18 cellular contexts compared by ENCODE assay signal in genomic region chr2:205765147-205765546, GRCh38.
DNase-seq lines count a peak whose midpoint lies in the region; ATAC-seq, FAIRE-seq and TF ChIP-seq lines count a peak whose summit lies in the region.
"Had no signal": no experiment of that assay in that cellular context is flagged by ENCODE, and none has a peak within 500 bp of the region (broad histone marks: within the 10 kb centered on the region; RNA-seq: fewer than 3 reads in every experiment).

No MANE protein-coding gene starts in this region.

- H3K27ac ChIP-seq in GM23338 (ENCODE audit: low read depth): no peak overlapping the region
- peak overlapping the region; percentile 95 for H3K27ac ChIP-seq in rectal smooth muscle tissue (ENCODE audit: low read depth, low read length)
- H3K27ac ChIP-seq in endodermal cell (ENCODE audit: low read depth, low read length): no peak overlapping the region

- H3K27me3 Mint-ChIP-seq in GM23338 (ENCODE audit: insufficient read depth, low read depth, poor library complexity) (peaks cover 7% of the 10 kb centered on the region), endodermal cell (ENCODE audit: insufficient read depth) (no peaks in the 10 kb centered on the region)

- no peak overlapping the region for H2AFZ ChIP-seq in GM23338

- ATAC-seq in GM23338 (no peak), SK-N-SH treated with all-trans-retinoic acid at 6 μM for 48 hours (no peak)
- ATAC-seq: GM12878 had no signal

- H3K9me3 ChIP-seq in endodermal cell (ENCODE audit: control insufficient read depth, low read length): no peaks in the 10 kb centered on the region
- H3K9me3 ChIP-seq: A549, MG63 had no signal

- H3K4me2 ChIP-seq in GM23338: peak overlapping the region; percentile 56
- H3K4me2 ChIP-seq: A549 had no signal

- DNase-seq in GM23338 (ENCODE audit: low spot score): no peak
- peak; percentile 8 for DNase-seq in fibroblast of peridontal ligament (ENCODE audit: extremely low read depth)
- no peak for DNase-seq in epidermal melanocyte (ENCODE audit: insufficient read length, low spot score)
- DNase-seq in endodermal cell: no peak
- DNase-seq in frontal cortex (ENCODE audit: low spot score in 2 of 2): no peak
- DNase-seq: GDM1, GOT3, Karpas-422, MG63, NCI-H1092 treated with DMSO at 0.1 percent for 48 hours, NCI-H2107, NCI-H345, OCI-M1, SHP77 treated with DMSO at 0.1 percent for 48 hours had no signal

- H3K4me1 ChIP-seq in GM23338 (ENCODE audit: insufficient read depth) (peaks cover 7% of the 10 kb centered on the region), rectal smooth muscle tissue (ENCODE audit: control insufficient read depth, insufficient read depth, low read length) (peaks cover 61% of the 10 kb centered on the region), endodermal cell (ENCODE audit: control insufficient read depth, insufficient read depth, low read length) (peaks cover 8% of the 10 kb centered on the region)

- no peak for FAIRE-seq in frontal cortex (lab: Jason Lieb, UNC)
- FAIRE-seq: A549, GM12878 had no signal

- peaks cover 35% of the 10 kb centered on the region for H3K4me1 Mint-ChIP-seq in GM23338
- peaks cover 17% of the 10 kb centered on the region for H3K4me1 Mint-ChIP-seq in endodermal cell

- no peaks in the 10 kb centered on the region for H4K20me1 ChIP-seq in GM23338 (replicated peaks; ENCODE audit: insufficient read depth)

- no peaks in the 10 kb centered on the region for H3K9me3 Mint-ChIP-seq in GM23338
- H3K9me3 Mint-ChIP-seq in endodermal cell: no peaks in the 10 kb centered on the region

- H3K36me3 Mint-ChIP-seq in GM23338 (ENCODE audit: low read depth): no peaks in the 10 kb centered on the region; the same call in 2 of the 3 replicates
- H3K36me3 Mint-ChIP-seq in endodermal cell (ENCODE audit: low read depth): peaks cover 33% of the 10 kb centered on the region

- 95 to 97% methylated on average over 6 to 8 of the region's 8 CpGs for WGBS in endodermal cell (ENCODE audit: insufficient coverage in 1 of 2, insufficient read length in 1 of 2), 2 experiments

- H3K4me3 ChIP-seq in GM23338 (no peak overlapping the region), rectal smooth muscle tissue (ENCODE audit: low read length) (no peak overlapping the region), endodermal cell (ENCODE audit: low read length) (no peak overlapping the region)
- H3K4me3 ChIP-seq: A549, GM12878, MG63 had no signal

- no peaks in the 10 kb centered on the region for H3K79me2 ChIP-seq in GM23338 (replicated peaks; ENCODE audit: insufficient read depth)

- H3F3A ChIP-seq in GM23338 (replicated peaks; ENCODE audit: low read depth): peaks cover 7% of the 10 kb centered on the region; the same call in 1 of the 2 replicates

- H3K9me2 ChIP-seq in GM23338 (ENCODE audit: insufficient read depth): no peaks in the 10 kb centered on the region

- TF ChIP-seq CTCF in GM23338 (conservative IDR thresholded peaks at IDR 0.05; ENCODE audit: low read depth in 2 of 2): no peak
- TF ChIP-seq CTCF in endodermal cell (conservative IDR thresholded peaks at IDR 0.05): no peak

- no peaks in the 10 kb centered on the region for H3K27me3 ChIP-seq in GM23338 (ENCODE audit: insufficient read depth)
- H3K27me3 ChIP-seq in rectal smooth muscle tissue (ENCODE audit: control insufficient read depth, insufficient read depth, low read length): no peaks in the 10 kb centered on the region
- no peaks in the 10 kb centered on the region for H3K27me3 ChIP-seq in endodermal cell (ENCODE audit: control insufficient read depth, insufficient read depth, low read length, poor library complexity, severe bottlenecking)
- H3K27me3 ChIP-seq: MG63 had no signal

- H3K9ac ChIP-seq in rectal smooth muscle tissue (ENCODE audit: low read length): no peak overlapping the region
- no peak overlapping the region for H3K9ac ChIP-seq in endodermal cell (ENCODE audit: extremely low read depth, low read length, poor library complexity, severe bottlenecking)

- H3K36me3 ChIP-seq in GM23338 (ENCODE audit: insufficient read depth): 0 out of 2 replicates have a peak, but pooled peaks cover 4% of the 10 kb centered on the region
- peaks cover 10% of the 10 kb centered on the region for H3K36me3 ChIP-seq in rectal smooth muscle tissue (ENCODE audit: control insufficient read depth, insufficient read depth, low read length)
- H3K36me3 ChIP-seq in endodermal cell (ENCODE audit: control insufficient read depth, insufficient read depth, low read length): peaks cover 63% of the 10 kb centered on the region
- H3K36me3 ChIP-seq: MG63 had no signal

- H3K4me3 Mint-ChIP-seq in GM23338: no peak overlapping the region
- no peak overlapping the region for H3K4me3 Mint-ChIP-seq in endodermal cell

- H3K27ac Mint-ChIP-seq in GM23338: peak overlapping the region; percentile 70
- no peak overlapping the region for H3K27ac Mint-ChIP-seq in endodermal cell

TF ChIP-seq in GM23338, 12 proteins besides CTCF, POLR2A, EP300 and RAD21 (continues in another document):
- no peak for TF ChIP-seq EZH2phosphoT487 (IDR thresholded peaks at IDR 0.05; ENCODE audit: unreplicated experiment)
- TF ChIP-seq STAT1 (IDR thresholded peaks at IDR 0.05; ENCODE audit: unreplicated experiment): no peak
- no peak for TF ChIP-seq CREB1 (CRISPR knock-in tag; IDR thresholded peaks at IDR 0.05; ENCODE audit: low read depth)

TF ChIP-seq in SK-N-SH treated with all-trans-retinoic acid at 6 μM for 48 hours, 23 proteins besides CTCF, POLR2A, EP300 and RAD21:
- peak; percentile 73 for TF ChIP-seq TCF4 (CRISPR knock-in tag; IDR thresholded peaks at IDR 0.05; ENCODE audit: borderline replicate concordance)
- no peak for TF ChIP-seq ZNF8 (CRISPR knock-in tag; IDR thresholded peaks at IDR 0.05)
